ENCODE assay signal across 11 cellular contexts in the genomic region with DNA sequence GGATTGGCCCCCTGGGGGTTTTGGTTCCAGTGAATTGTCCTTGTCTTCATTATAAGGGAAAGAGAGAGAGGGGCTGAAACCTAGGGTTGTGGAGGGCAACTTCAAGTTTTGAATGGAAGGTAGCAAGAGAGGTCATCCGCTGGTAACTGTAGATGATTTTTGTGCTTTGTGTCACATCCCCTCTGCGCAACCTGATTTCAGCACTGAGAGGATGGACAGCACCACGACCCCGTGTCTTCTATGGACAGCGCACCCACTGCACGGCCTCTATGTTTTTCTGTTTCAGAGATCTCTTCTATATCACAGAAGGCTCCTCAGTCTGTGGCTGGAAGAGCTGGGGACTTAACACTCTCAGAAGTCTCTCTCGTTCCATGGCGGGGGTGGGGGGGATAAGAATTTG.
DNase-seq lines count a peak whose midpoint lies in the region; ATAC-seq and TF ChIP-seq lines count a peak whose summit lies in the region.
"Had no signal": no experiment of that assay in that cellular context is flagged by ENCODE, and none has a peak within 500 bp of the region (broad histone marks: within the 10 kb centered on the region; RNA-seq: fewer than 3 reads in every experiment).

No MANE protein-coding gene starts in this region.

- no peaks in the 10 kb centered on the region for H3K36me3 ChIP-seq in H7 (replicated peaks; ENCODE audit: control insufficient read depth, insufficient read depth, low read length)
- no peaks in the 10 kb centered on the region for H3K36me3 ChIP-seq in SJCRH30

- no peaks in the 10 kb centered on the region for H3K4me1 ChIP-seq in SJCRH30
- H3K4me1 ChIP-seq: Caco-2 had no signal

- H3K27me3 ChIP-seq in H7 (ENCODE audit: control insufficient read depth, insufficient read depth, low read length): no peaks in the 10 kb centered on the region; the same call in 1 of the 2 replicates
- H3K27me3 ChIP-seq in SJCRH30: no peaks in the 10 kb centered on the region

- H3K4me3 ChIP-seq in H7 (ENCODE audit: insufficient read depth, low read depth, low read length): no peak overlapping the region
- H3K4me3 ChIP-seq in SJCRH30: no peak overlapping the region
- H3K4me3 ChIP-seq in fibroblast of villous mesenchyme (ENCODE audit: low read depth, low read length): no peak overlapping the region

- no peaks in the 10 kb centered on the region for H3K36me3 Mint-ChIP-seq in activated T-cell treated with anti-CD3 and anti-CD28 coated beads, Interleukin-2, amount 50 U/mL, for 4 hours (ENCODE audit: insufficient read depth)

- H3K4me3 Mint-ChIP-seq in activated T-cell treated with anti-CD3 and anti-CD28 coated beads, Interleukin-2, amount 50 U/mL, for 4 hours: no peak overlapping the region

- ATAC-seq in GM21390 (IDR thresholded peaks at IDR 0.05; ENCODE audit: unreplicated experiment): no peak
- no peak for ATAC-seq in HG02610 (IDR thresholded peaks at IDR 0.05; ENCODE audit: unreplicated experiment)
- ATAC-seq in activated T-cell treated with anti-CD3 and anti-CD28 coated beads, Interleukin-2, amount 50 U/mL, for 4 hours: no peak
- ATAC-seq in GM18511 (IDR thresholded peaks at IDR 0.05; ENCODE audit: unreplicated experiment): no peak
- ATAC-seq: left cardiac atrium had no signal

- peaks cover 14% of the 10 kb centered on the region for H3K4me1 Mint-ChIP-seq in activated T-cell treated with anti-CD3 and anti-CD28 coated beads, Interleukin-2, amount 50 U/mL, for 4 hours (ENCODE audit: low read depth)

- H3K9me3 ChIP-seq in SJCRH30 (replicated peaks): no peaks in the 10 kb centered on the region
- H3K9me3 ChIP-seq: Caco-2 had no signal

- TF ChIP-seq CTCF in fibroblast of villous mesenchyme (IDR thresholded peaks at IDR 0.05; ENCODE audit: insufficient read depth, low read depth, low read length): no peak

- no peaks in the 10 kb centered on the region for H3K9me3 Mint-ChIP-seq in activated T-cell treated with anti-CD3 and anti-CD28 coated beads, Interleukin-2, amount 50 U/mL, for 4 hours

- H3K27me3 Mint-ChIP-seq in activated T-cell treated with anti-CD3 and anti-CD28 coated beads, Interleukin-2, amount 50 U/mL, for 4 hours (ENCODE audit: low read depth): peaks cover 30% of the 10 kb centered on the region

- DNase-seq in COLO829 (ENCODE audit: low spot score) (peak; percentile 66), H7 (peak; percentile 52), SJCRH30 (peak; percentile 30 to 45), fibroblast of villous mesenchyme (ENCODE audit: low read depth) (peak; percentile 2)
- no peak for DNase-seq in activated T-cell treated with anti-CD3 and anti-CD28 coated beads, Interleukin-2, amount 50 U/mL, for 4 hours
- DNase-seq: left cardiac atrium, NCI-H774 had no signal

- H3K27ac ChIP-seq in SJCRH30: no peak overlapping the region
